21 cellular contexts compared by ENCODE assay signal in the genomic region with DNA sequence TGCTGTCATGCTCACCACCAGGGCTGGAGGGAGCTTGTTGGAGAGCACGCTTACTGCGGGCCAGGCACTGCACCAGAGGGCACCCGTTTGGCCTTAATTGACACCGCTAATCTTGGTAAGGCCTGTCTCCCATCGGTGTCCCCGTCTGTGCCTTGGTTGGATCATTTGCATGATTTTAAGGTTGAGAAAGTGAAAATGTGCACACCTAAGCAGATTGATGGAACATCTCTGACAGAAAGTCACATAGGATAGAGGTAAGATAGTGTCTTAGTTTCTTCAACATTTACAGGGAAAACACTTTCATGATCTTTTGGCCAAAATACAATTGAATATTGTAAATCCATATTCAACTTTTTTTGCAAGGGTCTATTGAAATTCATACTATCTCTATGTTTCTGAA.
"Had no signal": no experiment of that assay in that cellular context is flagged by ENCODE, and none has a peak within 500 bp of the region (broad histone marks: within the 10 kb centered on the region; RNA-seq: fewer than 3 reads in every experiment).

No MANE protein-coding gene starts in this region.

- H3K4me2 ChIP-seq: SK-N-SH had no signal

- FAIRE-seq: RCC 7860 had no signal

- H3K4me3 ChIP-seq: MG63 had no signal

- H3K4me3 Mint-ChIP-seq: IgD-negative memory B cell, T-cell had no signal

- H3K4me1 Mint-ChIP-seq: IgD-negative memory B cell, T-cell had no signal

- H3K27me3 ChIP-seq: MG63 had no signal

- H3K9me3 ChIP-seq: MG63, SK-N-SH had no signal

- H3K36me3 Mint-ChIP-seq: T-cell had no signal

- H3K27ac Mint-ChIP-seq: IgD-negative memory B cell, T-cell had no signal

- H3K36me3 ChIP-seq: MG63 had no signal

- ATAC-seq: T-cell had no signal

- H3K9ac ChIP-seq: SK-N-SH had no signal

- H3K9me3 Mint-ChIP-seq: T-cell had no signal

- DNase-seq: KBM-7, MG63, NCI-H1092, NCI-H1436, NCI-H187, NCI-H2029, NCI-H2081 treated with DMSO at 0.1 percent for 48 hours, NCI-H2171, NCI-H226, NCI-H446, NCI-H510A, NCI-H524 treated with DMSO at 0.1 percent for 48 hours, NCI-H69, NCI-H774, Right ventricle myocardium superior, RPMI8226, SK-N-SH, SW 1271, T-cell had no signal
